In genomic region chr7:99622596-99622995, GRCh38 we compare ENCODE assay signal across 20 cellular contexts. TPM values are rescaled to one million over a fixed set of nuclear protein-coding genes. Genes with fewer than 3 reads are reported as not detected.
A peak's percentile ranks its signal among the peaks of the same experiment; 100 is the strongest.
DNase-seq lines count a peak whose midpoint lies in the region; ATAC-seq and TF ChIP-seq lines count a peak whose summit lies in the region.
"Had no signal": no experiment of that assay in that cellular context is flagged by ENCODE, and none has a peak within 500 bp of the region (broad histone marks: within the 10 kb centered on the region; RNA-seq: fewer than 3 reads in every experiment).

No MANE protein-coding gene starts in this region.

- H3K9me3 ChIP-seq in Loucy (ENCODE audit: insufficient read depth, low read depth, low read length), result no peaks in the 10 kb centered on the region
- H3K9me3 ChIP-seq: adrenal gland, HAP-1, stomach had no signal

- peaks cover 95% of the 10 kb centered on the region for H3K4me1 Mint-ChIP-seq in activated T-cell treated with anti-CD3 and anti-CD28 coated beads, Interleukin-2, amount 50 U/mL, for 24 hours (ENCODE audit: low read depth)
- peaks cover 90% of the 10 kb centered on the region for H3K4me1 Mint-ChIP-seq in activated naive CD8-positive, alpha-beta T cell treated with anti-CD3 and anti-CD28 coated beads for 36 hours
- peaks cover 41 to 78% (median 69%) of the 10 kb centered on the region in 4 donors for H3K4me1 Mint-ChIP-seq in naive thymus-derived CD8-positive, alpha-beta T cell

- no peaks in the 10 kb centered on the region for H3K9me2 ChIP-seq in Loucy (replicated peaks; ENCODE audit: low read depth, low read length)

- H3K9ac ChIP-seq in Loucy (ENCODE audit: low read depth, low read length, poor library complexity, severe bottlenecking), result peak overlapping the region; percentile 90

- peaks cover 4% of the 10 kb centered on the region; the same call in 1 of the 2 replicates for H3F3A ChIP-seq in Loucy (ENCODE audit: low read depth)

- POLR2A ChIA-PET in naive thymus-derived CD8-positive, alpha-beta T cell (lab: Charles Lee), result interaction anchor here (0.6 to 1.0 kb wide), 2 partner anchors 296 to 1522 kb away, joined by 3 read pairs; no protein-coding TSS in a partner anchor

- peaks cover 5% of the 10 kb centered on the region for H4K20me1 ChIP-seq in Loucy (ENCODE audit: insufficient read depth, low read length, poor library complexity, severe bottlenecking)

- H3K27me3 Mint-ChIP-seq in activated T-cell treated with anti-CD3 and anti-CD28 coated beads, Interleukin-2, amount 50 U/mL, for 24 hours, result no peaks in the 10 kb centered on the region
- H3K27me3 Mint-ChIP-seq in activated naive CD8-positive, alpha-beta T cell treated with anti-CD3 and anti-CD28 coated beads for 36 hours, result peaks cover 3% of the 10 kb centered on the region
- no peaks in the 10 kb centered on the region for H3K27me3 Mint-ChIP-seq in naive thymus-derived CD8-positive, alpha-beta T cell

- H3K27ac Mint-ChIP-seq in activated T-cell treated with anti-CD3 and anti-CD28 coated beads, Interleukin-2, amount 50 U/mL, for 24 hours, result peak overlapping the region; percentile 95
- H3K27ac Mint-ChIP-seq in activated naive CD8-positive, alpha-beta T cell treated with anti-CD3 and anti-CD28 coated beads for 36 hours, result peak overlapping the region; percentile 99
- peak overlapping the region; percentile 93 to 100 (median 99) for H3K27ac Mint-ChIP-seq in naive thymus-derived CD8-positive, alpha-beta T cell

- peaks cover 54% of the 10 kb centered on the region; the same call in 1 of the 2 replicates for H3K36me3 ChIP-seq in Loucy (ENCODE audit: insufficient read depth, low read length)

- peak overlapping the region; percentile 76 for H3K4me3 ChIP-seq in Loucy (ENCODE audit: low read length, poor library complexity, severe bottlenecking)
- H3K4me3 ChIP-seq: adrenal gland, HAP-1, stomach had no signal

- H3K27me3 ChIP-seq in Loucy (ENCODE audit: insufficient read depth, low read length, poor library complexity, severe bottlenecking), result no peaks in the 10 kb centered on the region
- H3K27me3 ChIP-seq: adrenal gland, stomach had no signal

- H3K79me2 ChIP-seq in Loucy (ENCODE audit: insufficient read depth, low read length), result peaks cover 80% of the 10 kb centered on the region

- no peak; the same call in 1 of the 2 replicates for TF ChIP-seq CTCF in Loucy (conservative IDR thresholded peaks at IDR 0.05; ENCODE audit: low read length)

- H3K4me1 ChIP-seq in Loucy (ENCODE audit: insufficient read depth, low read length, poor library complexity, severe bottlenecking), result peaks cover 85% of the 10 kb centered on the region

- DNase-seq in activated T-cell treated with anti-CD3 and anti-CD28 coated beads, Interleukin-2, amount 50 U/mL, for 24 hours, result no peak
- DNase-seq in activated T-cell treated with anti-CD3 and anti-CD28 coated beads, Interleukin-2, amount 50 U/mL, for 1 hour, result no peak
- DNase-seq in activated naive CD8-positive, alpha-beta T cell treated with anti-CD3 and anti-CD28 coated beads for 36 hours, result no peak
- DNase-seq in naive thymus-derived CD8-positive, alpha-beta T cell, result no peak
- no peak for DNase-seq in GM03348 (ENCODE audit: low spot score)
- DNase-seq in NCI-H524 treated with DMSO at 0.1 percent for 48 hours (lab: John Stamatoyannopoulos, UW), result no peak
- DNase-seq: caudate nucleus; DMS79; foreskin fibroblast; Kasumi-1; NCI-H1436 treated with DMSO at 0.1 percent for 48 hours; NCI-H226; NK-92 treated with Interleukin-12 subunit alpha and Interleukin-12 subunit beta, amount 100 ng/mL, for 24 hours; stomach; SW 1271 had no signal

- peak overlapping the region; percentile 100 for H3K4me2 ChIP-seq in Loucy (ENCODE audit: low read depth, low read length, poor library complexity, severe bottlenecking)

- peaks cover 97% of the 10 kb centered on the region for H3K36me3 Mint-ChIP-seq in activated T-cell treated with anti-CD3 and anti-CD28 coated beads, Interleukin-2, amount 50 U/mL, for 24 hours (ENCODE audit: low read depth)
- H3K36me3 Mint-ChIP-seq in activated naive CD8-positive, alpha-beta T cell treated with anti-CD3 and anti-CD28 coated beads for 36 hours, result peaks cover 89% of the 10 kb centered on the region
- peaks cover 0 to 80% (median 46%) of the 10 kb centered on the region in 3 donors for H3K36me3 Mint-ChIP-seq in naive thymus-derived CD8-positive, alpha-beta T cell

- H3K9me3 Mint-ChIP-seq in activated T-cell treated with anti-CD3 and anti-CD28 coated beads, Interleukin-2, amount 50 U/mL, for 24 hours, result no peaks in the 10 kb centered on the region
- H3K9me3 Mint-ChIP-seq in activated naive CD8-positive, alpha-beta T cell treated with anti-CD3 and anti-CD28 coated beads for 36 hours, result no peaks in the 10 kb centered on the region
- H3K9me3 Mint-ChIP-seq in naive thymus-derived CD8-positive, alpha-beta T cell, result no peaks in the 10 kb centered on the region

- H2AFZ ChIP-seq in Loucy (ENCODE audit: low read length), result no peak overlapping the region

- ATAC-seq in naive thymus-derived CD8-positive, alpha-beta T cell, result no peak
- ATAC-seq in GM18502 (IDR thresholded peaks at IDR 0.05; ENCODE audit: poor library complexity, unreplicated experiment), result no peak

- H3K4me3 Mint-ChIP-seq in activated T-cell treated with anti-CD3 and anti-CD28 coated beads, Interleukin-2, amount 50 U/mL, for 24 hours, result peak overlapping the region; percentile 82
- H3K4me3 Mint-ChIP-seq in activated naive CD8-positive, alpha-beta T cell treated with anti-CD3 and anti-CD28 coated beads for 36 hours, result peak overlapping the region; percentile 88
- H3K4me3 Mint-ChIP-seq in naive thymus-derived CD8-positive, alpha-beta T cell, result peak overlapping the region in 4 of 10 donors; percentile 7 to 94 (median 68)

RNA-seq across cellular contexts. Expression of gene ZSCAN25, which starts 5.8 kb away (rescaled TPM):
- 10 to 100 TPM; 29.7 to 30.1 TPM for total RNA-seq in activated naive CD8-positive, alpha-beta T cell treated with anti-CD3 and anti-CD28 coated beads for 36 hours
- total RNA-seq in naive thymus-derived CD8-positive, alpha-beta T cell, result 10 to 100 TPM; 57.1 to 57.8 TPM
- polyA plus RNA-seq in naive thymus-derived CD8-positive, alpha-beta T cell, result 10 to 100 TPM in 2 of 3 donors, 1 to 10 TPM in 1; 9.2 to 19.0 (median 16.2) TPM

RNA-seq across cellular contexts. Expression of gene TMEM225B, which starts 24.5 kb away (rescaled TPM):
- under 1 TPM; 0.42 to 0.70 TPM for total RNA-seq in activated naive CD8-positive, alpha-beta T cell treated with anti-CD3 and anti-CD28 coated beads for 36 hours
- total RNA-seq in naive thymus-derived CD8-positive, alpha-beta T cell, result 1 to 10 TPM; 2.3 to 2.5 TPM
- 1 to 10 TPM; 2.7 to 3.4 (median 2.8) TPM for polyA plus RNA-seq in naive thymus-derived CD8-positive, alpha-beta T cell

RNA-seq across cellular contexts. Expression of gene CYP3A5, which starts 57.2 kb away (rescaled TPM):
- total RNA-seq in activated naive CD8-positive, alpha-beta T cell treated with anti-CD3 and anti-CD28 coated beads for 36 hours, result not detected
- total RNA-seq in naive thymus-derived CD8-positive, alpha-beta T cell, result under 1 TPM in 1 of 2 experiments, not detected in 1; 0.16 TPM
- under 1 TPM; 0.14 to 0.41 (median 0.20) TPM for polyA plus RNA-seq in naive thymus-derived CD8-positive, alpha-beta T cell
- polyA plus RNA-seq: neural cell had no signal
